ENCODE assay signal across 15 cellular contexts in the genomic region with DNA sequence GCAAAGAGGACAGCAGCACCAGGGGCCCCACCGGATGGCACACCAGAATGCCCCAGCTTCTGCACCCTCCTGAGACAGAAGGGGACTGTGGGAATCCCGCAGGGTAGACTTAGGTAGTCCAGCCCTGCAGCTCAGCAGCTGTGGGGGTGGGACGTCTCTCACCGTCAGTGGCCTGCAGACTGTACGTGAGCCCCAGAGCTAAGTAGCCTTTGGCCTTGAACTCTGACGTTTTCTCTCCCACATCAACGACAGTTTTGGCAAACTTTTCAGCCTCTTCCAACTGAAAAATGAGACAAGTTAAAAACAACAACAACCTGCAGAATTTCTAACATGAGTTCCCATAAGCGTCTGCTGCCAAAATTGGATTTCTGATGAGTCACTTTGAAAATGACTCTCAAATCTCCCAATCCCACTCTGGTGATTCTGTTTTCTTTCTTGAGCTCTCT.
DNase-seq lines count a peak whose midpoint lies in the region; ATAC-seq and TF ChIP-seq lines count a peak whose summit lies in the region.
"Had no signal": no experiment of that assay in that cellular context is flagged by ENCODE, and none has a peak within 500 bp of the region (broad histone marks: within the 10 kb centered on the region; RNA-seq: fewer than 3 reads in every experiment).

No MANE protein-coding gene starts in this region.

- H4K20me1 ChIP-seq in smooth muscle cell (ENCODE audit: low read depth), result no peaks in the 10 kb centered on the region
- H4K20me1 ChIP-seq: BLaER1 treated with 17β-estradiol and CSF1 and Interleukin-3, amounts not matched to agents 10 nM and 100 nM had no signal

- no peak overlapping the region for H3K9ac ChIP-seq in smooth muscle cell (ENCODE audit: low read depth)
- H3K9ac ChIP-seq: BLaER1 treated with 17β-estradiol and CSF1 and Interleukin-3, amounts not matched to agents 10 nM and 100 nM had no signal

- no peak overlapping the region for H3K4me3 Mint-ChIP-seq in brain
- H3K4me3 Mint-ChIP-seq in endothelial cell (ENCODE audit: unreplicated experiment), result no peak overlapping the region
- H3K4me3 Mint-ChIP-seq: T-helper 17 cell had no signal

- DNase-seq in M059J (ENCODE audit: low read depth) (peak; percentile 9), iris pigment epithelial cell (ENCODE audit: low read depth) (peak; percentile 68), smooth muscle cell (lab: John Stamatoyannopoulos, UW; ENCODE audit: unreplicated experiment) (no peak), KBM-7 (no peak), endothelial cell (ENCODE audit: low spot score) (no peak), NCI-H2171 treated with DMSO at 0.1 percent for 48 hours (lab: John Stamatoyannopoulos, UW) (no peak)
- DNase-seq: activated T-cell treated with anti-CD3 and anti-CD28 coated beads for 4 hours; DMS79 treated with DMSO at 0.1 percent for 48 hours; effector CD4-positive, alpha-beta T cell; NCI-H1694; NCI-H82; T-helper 17 cell had no signal

- no peaks in the 10 kb centered on the region for H3K27me3 ChIP-seq in smooth muscle cell (ENCODE audit: low read depth)
- H3K27me3 ChIP-seq: BLaER1 treated with 17β-estradiol and CSF1 and Interleukin-3, amounts not matched to agents 10 nM and 100 nM had no signal

- no peaks in the 10 kb centered on the region for H3K36me3 ChIP-seq in smooth muscle cell (ENCODE audit: low read depth)

- H3K36me3 Mint-ChIP-seq in brain (peaks cover 64% of the 10 kb centered on the region), endothelial cell (ENCODE audit: low read depth, unreplicated experiment) (peaks cover 33% of the 10 kb centered on the region)

- H3K4me2 ChIP-seq in smooth muscle cell, result peak overlapping the region; percentile 53

- no peaks in the 10 kb centered on the region for H3K9me3 ChIP-seq in smooth muscle cell (replicated peaks; ENCODE audit: low read depth)
- H3K9me3 ChIP-seq: BLaER1 treated with 17β-estradiol and CSF1 and Interleukin-3, amounts not matched to agents 10 nM and 100 nM had no signal

- peaks cover 6% of the 10 kb centered on the region for H3F3A ChIP-seq in smooth muscle cell (ENCODE audit: low read depth)

- H3K27ac ChIP-seq in smooth muscle cell (ENCODE audit: low read depth), result no peak overlapping the region
- H3K27ac ChIP-seq: BLaER1 treated with 17β-estradiol and CSF1 and Interleukin-3, amounts not matched to agents 10 nM and 100 nM had no signal

- no peak for ATAC-seq in activated CD4-positive, CD25-positive, alpha-beta regulatory T cell treated with anti-CD3 and anti-CD28 coated beads, Interleukin-2, amount 50 U/mL, for 24 hours
- ATAC-seq: T-helper 17 cell had no signal

- H3K9me3 Mint-ChIP-seq in brain, result no peaks in the 10 kb centered on the region
- no peaks in the 10 kb centered on the region for H3K9me3 Mint-ChIP-seq in endothelial cell (ENCODE audit: unreplicated experiment)

- no peaks in the 10 kb centered on the region for H3K4me1 ChIP-seq in smooth muscle cell (ENCODE audit: low read depth)

- H3K27ac Mint-ChIP-seq in brain (peak overlapping the region in 3 of 5 experiments; percentile 7 to 82 (median 70)), endothelial cell (ENCODE audit: unreplicated experiment) (no peak overlapping the region)
- H3K27ac Mint-ChIP-seq: T-helper 17 cell had no signal

- H3K4me3 ChIP-seq in smooth muscle cell, result no peak overlapping the region
- H3K4me3 ChIP-seq: BLaER1 treated with 17β-estradiol and CSF1 and Interleukin-3, amounts not matched to agents 10 nM and 100 nM had no signal

- H2AFZ ChIP-seq in smooth muscle cell (ENCODE audit: low read depth), result no peak overlapping the region

- H3K27me3 Mint-ChIP-seq in brain (no peaks in the 10 kb centered on the region), endothelial cell (ENCODE audit: unreplicated experiment) (peaks cover 1% of the 10 kb centered on the region)

- H3K4me1 Mint-ChIP-seq in brain, result peaks cover 45% of the 10 kb centered on the region
- H3K4me1 Mint-ChIP-seq in endothelial cell (ENCODE audit: unreplicated experiment), result peaks cover 3% of the 10 kb centered on the region

- no peaks in the 10 kb centered on the region for H3K79me2 ChIP-seq in smooth muscle cell (ENCODE audit: low read depth)

- TF ChIP-seq CTCF in brain (conservative IDR thresholded peaks at IDR 0.05), result no peak
- TF ChIP-seq CTCF in smooth muscle cell (IDR thresholded peaks at IDR 0.05; ENCODE audit: borderline replicate concordance, insufficient read depth, poor library complexity, severe bottlenecking), result no peak
- TF ChIP-seq CTCF in endothelial cell (IDR thresholded peaks at IDR 0.05; ENCODE audit: unreplicated experiment), result no peak

- WGBS in smooth muscle cell (ENCODE audit: low lambda C conversion rate), result 58% methylated on average over 8 of the region's 8 CpGs

- in situ Hi-C loops in KBM-7 (cut with MboI; ENCODE audit: low pct_unique_long_range_greater_than_20kb, low sequenced_read_pairs), result no loop called here

Comparison
In these comparisons a context has a peak if more than half of its experiments do, and no peak if none do; other contexts are left out.
1. DNase-seq: peak in M059J (single experiment) and iris pigment epithelial cell (single experiment); none in smooth muscle cell (single experiment), KBM-7 (single experiment), endothelial cell (single experiment) and NCI-H2171 treated with DMSO at 0.1 percent for 48 hours (single experiment).